In the genomic region with DNA sequence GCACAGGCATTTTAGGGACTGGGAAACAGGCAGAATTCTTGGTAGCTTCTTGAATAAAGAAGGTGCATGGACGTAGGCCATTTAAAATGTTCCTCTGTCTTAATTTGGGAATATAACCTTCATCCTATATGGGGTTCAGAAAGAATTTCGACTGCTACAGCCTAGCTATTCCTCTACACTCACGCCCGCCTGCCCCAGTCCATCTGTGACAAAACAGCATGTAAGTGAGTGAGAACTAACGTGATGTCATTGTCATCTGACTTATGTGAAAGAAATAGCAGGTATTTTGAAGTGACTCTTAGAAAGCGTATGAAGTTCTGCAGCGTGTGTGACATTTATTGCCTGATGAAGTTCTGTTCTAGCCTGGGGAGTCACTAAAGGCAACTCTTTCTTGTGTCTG, we compare ENCODE assay signal across 11 cellular contexts. TPM values are rescaled to one million over a fixed set of nuclear protein-coding genes. Genes with fewer than 3 reads are reported as not detected.
A peak's percentile ranks its signal among the peaks of the same experiment; 100 is the strongest.
DNase-seq lines count a peak whose midpoint lies in the region; ATAC-seq and TF ChIP-seq lines count a peak whose summit lies in the region.
"Had no signal": no experiment of that assay in that cellular context is flagged by ENCODE, and none has a peak within 500 bp of the region (broad histone marks: within the 10 kb centered on the region; RNA-seq: fewer than 3 reads in every experiment).

No MANE protein-coding gene starts in this region.

- no peaks in the 10 kb centered on the region for H3K27me3 ChIP-seq in CD4-positive, CD25-positive, alpha-beta regulatory T cell (ENCODE audit: control insufficient read depth, insufficient read depth, low read length)
- H3K27me3 ChIP-seq in MM.1S (replicated peaks; ENCODE audit: insufficient read depth, low read length) (no peaks in the 10 kb centered on the region), WERI-Rb-1 (ENCODE audit: insufficient read depth, low read depth, severe bottlenecking) (no peaks in the 10 kb centered on the region)
- H3K27me3 ChIP-seq: uterus had no signal

- no peak for DNase-seq in CD4-positive, CD25-positive, alpha-beta regulatory T cell
- no peak for DNase-seq in MM.1S
- DNase-seq in WERI-Rb-1, result no peak
- no peak for DNase-seq in hippocampal formation (lab: John Stamatoyannopoulos, UW)
- no peak for DNase-seq in NCI-H2196 treated with DMSO at 0.1 percent for 48 hours (lab: John Stamatoyannopoulos, UW; ENCODE audit: unreplicated experiment)
- DNase-seq: activated naive CD4-positive, alpha-beta T cell; C1 segment of cervical spinal cord; uterus had no signal

- peak overlapping the region; percentile 37 for H3K4me2 ChIP-seq in MM.1S (ENCODE audit: low read depth, low read length)

- no peaks in the 10 kb centered on the region for H3K9me3 Mint-ChIP-seq in CD4-positive, CD25-positive, alpha-beta regulatory T cell

- H3F3A ChIP-seq in MM.1S (ENCODE audit: insufficient read depth, low read length), result peaks cover 21% of the 10 kb centered on the region

- peak overlapping the region in 2 of 4 donors; percentile 32 to 39 for H3K4me3 Mint-ChIP-seq in CD4-positive, CD25-positive, alpha-beta regulatory T cell

- peaks cover 20% of the 10 kb centered on the region; the same call in 1 of the 2 replicates for H3K79me2 ChIP-seq in MM.1S (ENCODE audit: low read length)

- H3K4me1 Mint-ChIP-seq in CD4-positive, CD25-positive, alpha-beta regulatory T cell, result peaks cover 13 to 34% (median 16%) of the 10 kb centered on the region in 4 donors

- H3K4me1 ChIP-seq in CD4-positive, CD25-positive, alpha-beta regulatory T cell (ENCODE audit: control insufficient read depth, insufficient read depth, low read length, poor library complexity, severe bottlenecking), result peaks cover 16% of the 10 kb centered on the region
- H3K4me1 ChIP-seq in MM.1S (ENCODE audit: low read length), result peaks cover 47% of the 10 kb centered on the region
- H3K4me1 ChIP-seq: uterus had no signal

- H4K20me1 ChIP-seq in MM.1S (ENCODE audit: insufficient read depth, low read length), result no peaks in the 10 kb centered on the region

- H3K27ac Mint-ChIP-seq in CD4-positive, CD25-positive, alpha-beta regulatory T cell, result peak overlapping the region in 2 of 3 donors; percentile 36 to 64

- no peak overlapping the region for H3K9ac ChIP-seq in MM.1S (ENCODE audit: low read length)

- peak overlapping the region; percentile 55 for H3K4me3 ChIP-seq in CD4-positive, CD25-positive, alpha-beta regulatory T cell (ENCODE audit: low read depth, low read length)
- H3K4me3 ChIP-seq in MM.1S (ENCODE audit: low read length), result no peak overlapping the region
- no peak overlapping the region for H3K4me3 ChIP-seq in WERI-Rb-1 (ENCODE audit: low read depth, low read length)
- H3K4me3 ChIP-seq: uterus had no signal

- no peak overlapping the region for H3K27ac ChIP-seq in CD4-positive, CD25-positive, alpha-beta regulatory T cell (ENCODE audit: insufficient read depth, low read length, poor library complexity, severe bottlenecking)
- peak overlapping the region; percentile 89 for H3K27ac ChIP-seq in MM.1S (ENCODE audit: low read length)
- no peak overlapping the region for H3K27ac ChIP-seq in WERI-Rb-1
- H3K27ac ChIP-seq: uterus had no signal

- peaks cover 75% of the 10 kb centered on the region for H3K36me3 Mint-ChIP-seq in CD4-positive, CD25-positive, alpha-beta regulatory T cell

- no peaks in the 10 kb centered on the region for H3K27me3 Mint-ChIP-seq in CD4-positive, CD25-positive, alpha-beta regulatory T cell

- no peak for TF ChIP-seq CTCF in MM.1S (IDR thresholded peaks at IDR 0.05; ENCODE audit: low read length)
- no peak for TF ChIP-seq CTCF in WERI-Rb-1 (IDR thresholded peaks at IDR 0.05; ENCODE audit: low read depth, low read length)

- peaks cover 78% of the 10 kb centered on the region for H3K36me3 ChIP-seq in CD4-positive, CD25-positive, alpha-beta regulatory T cell (ENCODE audit: control insufficient read depth, insufficient read depth, low read length)
- H3K36me3 ChIP-seq in MM.1S (replicated peaks; ENCODE audit: insufficient read depth, low read length), result no peaks in the 10 kb centered on the region
- H3K36me3 ChIP-seq in WERI-Rb-1, result peaks cover 77% of the 10 kb centered on the region
- H3K36me3 ChIP-seq: uterus had no signal

- no peaks in the 10 kb centered on the region for H3K9me3 ChIP-seq in CD4-positive, CD25-positive, alpha-beta regulatory T cell (ENCODE audit: control insufficient read depth in 2 of 2, low read length in 2 of 2)
- H3K9me3 ChIP-seq in MM.1S (replicated peaks; ENCODE audit: insufficient read depth, low read length) (no peaks in the 10 kb centered on the region), WERI-Rb-1 (ENCODE audit: severe bottlenecking) (no peaks in the 10 kb centered on the region)
- H3K9me3 ChIP-seq: uterus had no signal

- no peaks in the 10 kb centered on the region for H3K9me2 ChIP-seq in MM.1S (replicated peaks; ENCODE audit: insufficient read depth, low read length)

- no peak overlapping the region for H2AFZ ChIP-seq in MM.1S (ENCODE audit: low read length)

- no peak for ATAC-seq in CD4-positive, CD25-positive, alpha-beta regulatory T cell (ENCODE audit: low read depth in 2 of 2)
- ATAC-seq in GM18868 (IDR thresholded peaks at IDR 0.05; ENCODE audit: unreplicated experiment) (peak; percentile 21), HG02623 (IDR thresholded peaks at IDR 0.05; ENCODE audit: unreplicated experiment) (peak; percentile 13)
- no peak for ATAC-seq in activated CD4-positive, CD25-positive, alpha-beta regulatory T cell treated with anti-CD3 and anti-CD28 coated beads, Interleukin-2, amount 50 U/mL, for 24 hours

RNA-seq across cellular contexts. Expression of gene SLC22A1, which starts 52.2 kb away (rescaled TPM):
- total RNA-seq in CD4-positive, CD25-positive, alpha-beta regulatory T cell, result 2.5 TPM
- not detected for polyA plus RNA-seq in CD4-positive, CD25-positive, alpha-beta regulatory T cell

Comparison
In these comparisons a context has a peak if more than half of its experiments do, and no peak if none do; other contexts are left out.
1. ATAC-seq: peak in GM18868 (single experiment) and HG02623 (single experiment); none in CD4-positive, CD25-positive, alpha-beta regulatory T cell (0 of 2) and activated CD4-positive, CD25-positive, alpha-beta regulatory T cell treated with anti-CD3 and anti-CD28 coated beads, Interleukin-2, amount 50 U/mL, for 24 hours (0 of 2).